In genomic region chr5:137754236-137754960, GRCh38 we compare ENCODE assay signal across 8 cellular contexts. TPM values are rescaled to one million over a fixed set of nuclear protein-coding genes. Genes with fewer than 3 reads are reported as not detected.
DNase-seq lines count a peak whose midpoint lies in the region; ATAC-seq, FAIRE-seq and TF ChIP-seq lines count a peak whose summit lies in the region.

TSS of gene HNRNPA0 (minus strand) at chr5:137754363. CDS start at chr5:137754066, 297 bp downstream.

- DNase-seq in 8988T = peak; percentile 92
- DNase-seq in NCI-H2107 treated with DMSO at 0.1 percent for 48 hours (lab: John Stamatoyannopoulos, UW; ENCODE audit: unreplicated experiment) = peak; percentile 74
- peak; percentile 97 to 98 (median 98) for DNase-seq in body of pancreas
- peak; percentile 91 for DNase-seq in iPS DF 6.9 (ENCODE audit: low read depth, low spot score)
- peak; percentile 93 for DNase-seq in skeletal muscle cell (ENCODE audit: low read depth)

- peaks cover 36% of the 10 kb centered on the region for H3K4me1 ChIP-seq in body of pancreas
- H3K4me1 ChIP-seq in iPS DF 6.9 (ENCODE audit: control insufficient read depth, insufficient read depth, low read length) = no peaks in the 10 kb centered on the region; the same call in none of the 2 replicates

- intact Hi-C loops in body of pancreas (cut with DNase I) = no loop called here

- WGBS in body of pancreas, 2 donors = 0 to 1% methylated on average over 51 to 77 of the region's 77 CpGs
- WGBS in iPS DF 6.9 (ENCODE audit: insufficient coverage, insufficient read length) = no CpG with 5 or more reads among the region's 77 CpGs

- TF ChIP-seq CTCF in body of pancreas (IDR thresholded peaks at IDR 0.05) = peak in 3 of 7 experiments; percentile 21 to 28 (median 26)

- ATAC-seq in GM18520 (IDR thresholded peaks at IDR 0.05; ENCODE audit: unreplicated experiment) (peak; percentile 65), HG03064 (IDR thresholded peaks at IDR 0.05; ENCODE audit: low read depth, unreplicated experiment) (peak; percentile 83), body of pancreas (peak; percentile 93)

- H3K9me3 ChIP-seq in body of pancreas (no peaks in the 10 kb centered on the region), iPS DF 6.9 (ENCODE audit: control insufficient read depth, insufficient read depth, low read length) (no peaks in the 10 kb centered on the region)

- H3K27ac ChIP-seq in body of pancreas (peak within 1 kb of the TSS; percentile 97 to 100 (median 100)), iPS DF 6.9 (ENCODE audit: low read length) (no peak within 1 kb of the TSS)

- H3K27me3 ChIP-seq in body of pancreas (no peaks in the 10 kb centered on the region), iPS DF 6.9 (ENCODE audit: control insufficient read depth, insufficient read depth, low read length) (no peaks in the 10 kb centered on the region)

- peak; percentile 55 for FAIRE-seq in TTC549 (lab: Jason Lieb, UNC)

- no peaks in the 10 kb centered on the region for H3K36me3 ChIP-seq in body of pancreas (replicated peaks in 1 of 2; ENCODE audit: insufficient read depth in 1 of 2, low read depth in 2 of 2)
- no peaks in the 10 kb centered on the region for H3K36me3 ChIP-seq in iPS DF 6.9 (ENCODE audit: control insufficient read depth, insufficient read depth, low read length)

- TF ChIP-seq POLR2A in body of pancreas (IDR thresholded peaks at IDR 0.05) = peak; percentile 98 to 99 (median 98)

- H3K4me3 ChIP-seq in body of pancreas (peak within 1 kb of the TSS; percentile 61 to 89), iPS DF 6.9 (ENCODE audit: low read length) (peak within 1 kb of the TSS; percentile 98), skeletal muscle cell (ENCODE audit: low read depth, low read length) (peak within 1 kb of the TSS; percentile 95)

RNA-seq across cellular contexts. Expression of gene HNRNPA0, which starts in this region (rescaled TPM):
- total RNA-seq in body of pancreas = 1 to 10 TPM; 7.3 TPM
